ENCODE assay signal across 22 cellular contexts in the genomic region with DNA sequence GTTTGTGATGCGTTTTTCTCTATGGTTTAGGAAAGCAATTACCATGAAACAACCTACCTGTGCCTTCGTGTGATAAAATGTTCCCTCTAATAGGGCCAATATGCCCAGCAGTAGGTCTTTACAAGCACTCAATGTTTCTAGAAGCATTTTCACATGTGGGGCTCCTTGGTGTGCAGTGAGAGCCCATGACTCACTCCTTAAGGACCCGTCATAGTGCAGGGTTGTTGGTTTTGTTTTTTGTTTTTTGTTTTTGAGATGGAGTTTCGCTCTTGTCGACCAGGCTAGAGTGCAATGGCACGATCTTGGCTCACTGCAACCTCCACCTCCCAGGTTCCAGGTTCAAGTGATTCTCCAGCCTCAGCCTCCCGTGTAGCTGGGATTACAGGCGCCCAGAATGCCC. TPM values are rescaled to one million over a fixed set of nuclear protein-coding genes. Genes with fewer than 3 reads are reported as not detected.
DNase-seq lines count a peak whose midpoint lies in the region; ATAC-seq and TF ChIP-seq lines count a peak whose summit lies in the region.
"Had no signal": no experiment of that assay in that cellular context is flagged by ENCODE, and none has a peak within 500 bp of the region (broad histone marks: within the 10 kb centered on the region; RNA-seq: fewer than 3 reads in every experiment).

No MANE protein-coding gene starts in this region.

- peaks cover 22% of the 10 kb centered on the region for H3K4me1 ChIP-seq in lower lobe of right lung
- H3K4me1 ChIP-seq: A549 had no signal

- intact Hi-C loops in lower lobe of right lung (cut with DNase I), result no loop called here

- no peaks in the 10 kb centered on the region for H3K36me3 ChIP-seq in lower lobe of right lung
- H3K36me3 ChIP-seq: BE2C, BLaER1 had no signal

- H3K4me3 ChIP-seq in lower lobe of right lung, result no peak overlapping the region
- H3K4me3 ChIP-seq: A549, BLaER1, GM12878 had no signal

- no peak for TF ChIP-seq CTCF in lower lobe of right lung (IDR thresholded peaks at IDR 0.05)

- ATAC-seq in lower lobe of right lung (no peak), HG02763 (IDR thresholded peaks at IDR 0.05; ENCODE audit: unreplicated experiment) (no peak)
- no peak for ATAC-seq in natural killer cell treated with Interleukin-12 subunit alpha and Interleukin-12 subunit beta and Interleukin-15 and Interleukin-18, amount 100 ng/mL, for 72 hours
- ATAC-seq: A549, GM12878 had no signal

- DNase-seq in DMS79 treated with DMSO at 0.1 percent for 48 hours (lab: John Stamatoyannopoulos, UW), result peak; percentile 24
- no peak for DNase-seq in DMS79 (lab: John Stamatoyannopoulos, UW)
- DNase-seq in lower lobe of right lung, result peak; percentile 1
- DNase-seq in natural killer cell treated with Interleukin-12 subunit alpha and Interleukin-12 subunit beta and Interleukin-15 and Interleukin-18, amount 100 ng/mL, for 72 hours (ENCODE audit: low spot score), result no peak
- DNase-seq: BE2C; C1 segment of cervical spinal cord; CD4-positive, alpha-beta memory T cell; CD4-positive, CD25-positive, alpha-beta regulatory T cell; CD8-positive, alpha-beta memory T cell; COR-L47; DMS 273 treated with DMSO at 0.1 percent for 48 hours; DMS153; DMS53; DND-41; EL; GDM1 had no signal

- no peak overlapping the region for H3K27ac ChIP-seq in lower lobe of right lung
- H3K27ac ChIP-seq: 22Rv1, A549, BLaER1 had no signal

- peaks cover 0 to 3% of the 10 kb centered on the region in 2 donors for H3K4me1 Mint-ChIP-seq in natural killer cell treated with Interleukin-12 subunit alpha and Interleukin-12 subunit beta and Interleukin-15 and Interleukin-18, amount 100 ng/mL, for 72 hours (ENCODE audit: low read depth in 2 of 2)
- H3K4me1 Mint-ChIP-seq: CD8-positive, alpha-beta memory T cell had no signal

- no peak overlapping the region for H3K27ac Mint-ChIP-seq in natural killer cell treated with Interleukin-12 subunit alpha and Interleukin-12 subunit beta and Interleukin-15 and Interleukin-18, amount 100 ng/mL, for 72 hours
- H3K27ac Mint-ChIP-seq: CD14-positive monocyte had no signal

- peaks cover 7 to 20% of the 10 kb centered on the region in 2 donors for H3K27me3 Mint-ChIP-seq in natural killer cell treated with Interleukin-12 subunit alpha and Interleukin-12 subunit beta and Interleukin-15 and Interleukin-18, amount 100 ng/mL, for 72 hours
- H3K27me3 Mint-ChIP-seq: CD4-positive, alpha-beta memory T cell had no signal

- no peaks in the 10 kb centered on the region for H3K9me3 ChIP-seq in lower lobe of right lung
- H3K9me3 ChIP-seq: A549, BE2C had no signal

- no peaks in the 10 kb centered on the region for H3K9me3 Mint-ChIP-seq in natural killer cell treated with Interleukin-12 subunit alpha and Interleukin-12 subunit beta and Interleukin-15 and Interleukin-18, amount 100 ng/mL, for 72 hours
- H3K9me3 Mint-ChIP-seq: CD4-positive, alpha-beta memory T cell; CD4-positive, CD25-positive, alpha-beta regulatory T cell; CD8-positive, alpha-beta memory T cell had no signal

- no peak overlapping the region for H3K4me3 Mint-ChIP-seq in natural killer cell treated with Interleukin-12 subunit alpha and Interleukin-12 subunit beta and Interleukin-15 and Interleukin-18, amount 100 ng/mL, for 72 hours
- H3K4me3 Mint-ChIP-seq: CD14-positive monocyte; CD4-positive, alpha-beta memory T cell; CD4-positive, CD25-positive, alpha-beta regulatory T cell had no signal

- no peaks in the 10 kb centered on the region for H3K27me3 ChIP-seq in lower lobe of right lung (ENCODE audit: low read depth)
- H3K27me3 ChIP-seq: BE2C, BLaER1 had no signal

- H3K36me3 Mint-ChIP-seq in natural killer cell treated with Interleukin-12 subunit alpha and Interleukin-12 subunit beta and Interleukin-15 and Interleukin-18, amount 100 ng/mL, for 72 hours, result no peaks in the 10 kb centered on the region
- H3K36me3 Mint-ChIP-seq: CD14-positive monocyte; CD4-positive, alpha-beta memory T cell; CD4-positive, CD25-positive, alpha-beta regulatory T cell; CD8-positive, alpha-beta memory T cell had no signal

RNA-seq across cellular contexts. Expression of a gene that starts 31.1 kb away (rescaled TPM):
- total RNA-seq in lower lobe of right lung, result 25.7 TPM
- total RNA-seq in natural killer cell treated with Interleukin-12 subunit alpha and Interleukin-12 subunit beta and Interleukin-15 and Interleukin-18, amount 100 ng/mL, for 72 hours, result 10 to 100 TPM; 21.5 to 29.8 TPM

RNA-seq across cellular contexts. Expression of a gene that starts 59.7 kb away (rescaled TPM):
- total RNA-seq in lower lobe of right lung, result 3.6 TPM
- 1 to 10 TPM in 1 of 2 donors, under 1 TPM in 1; 0.26 to 1.9 TPM for total RNA-seq in natural killer cell treated with Interleukin-12 subunit alpha and Interleukin-12 subunit beta and Interleukin-15 and Interleukin-18, amount 100 ng/mL, for 72 hours

Comparison
In these comparisons a context has a peak if more than half of its experiments do, and no peak if none do; other contexts are left out.
1. DNase-seq: peak in DMS79 treated with DMSO at 0.1 percent for 48 hours (single experiment) and lower lobe of right lung (single experiment); none in DMS79 (single experiment) and natural killer cell treated with Interleukin-12 subunit alpha and Interleukin-12 subunit beta and Interleukin-15 and Interleukin-18, amount 100 ng/mL, for 72 hours (single experiment).